ENCODE assay signal across 13 cellular contexts in the genomic region with DNA sequence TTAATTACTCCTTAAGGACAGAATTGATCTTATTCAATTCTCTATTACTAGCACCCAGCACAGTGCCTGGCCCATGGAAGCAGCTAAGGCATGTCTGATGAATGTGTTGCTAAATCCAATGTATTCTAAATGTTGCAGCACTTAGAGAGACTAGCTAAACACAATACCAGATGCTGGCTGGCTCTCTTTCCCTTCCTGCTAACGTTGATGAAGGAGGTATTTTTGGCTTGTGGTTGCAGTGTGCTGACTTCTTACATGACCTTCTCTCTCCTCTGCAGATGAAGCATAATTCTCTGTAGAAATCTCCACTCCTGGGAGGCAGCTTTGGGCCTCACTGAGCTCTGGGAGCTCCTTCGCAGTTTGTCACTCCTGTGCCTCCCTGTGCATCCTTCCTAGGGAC.
DNase-seq lines count a peak whose midpoint lies in the region; ATAC-seq and TF ChIP-seq lines count a peak whose summit lies in the region.
"Had no signal": no experiment of that assay in that cellular context is flagged by ENCODE, and none has a peak within 500 bp of the region (broad histone marks: within the 10 kb centered on the region; RNA-seq: fewer than 3 reads in every experiment).

No MANE protein-coding gene starts in this region.

- TF ChIP-seq CTCF in AG09309 (IDR thresholded peaks at IDR 0.05; ENCODE audit: control insufficient read depth, insufficient read depth, low read depth, low read length, missing control alignments) (no peak), brain microvascular endothelial cell (IDR thresholded peaks at IDR 0.05; ENCODE audit: low read depth, low read length, missing control alignments) (no peak)

- H3K36me3 Mint-ChIP-seq in activated T-cell treated with anti-CD3 and anti-CD28 coated beads, Interleukin-2, amount 50 U/mL, for 72 hours (ENCODE audit: insufficient read depth in 2 of 2): no peaks in the 10 kb centered on the region
- H3K36me3 Mint-ChIP-seq: IgD-negative memory B cell; stimulated activated effector memory CD8-positive, alpha-beta T cell treated with anti-CD3 and anti-CD28 coated beads, Interleukin-12 subunit alpha, Interleukin-12 subunit beta, amount 100 ng/mL, for 72 hours had no signal

- H3K4me1 Mint-ChIP-seq in activated T-cell treated with anti-CD3 and anti-CD28 coated beads, Interleukin-2, amount 50 U/mL, for 72 hours (ENCODE audit: low read depth): no peaks in the 10 kb centered on the region
- H3K4me1 Mint-ChIP-seq: IgD-negative memory B cell; stimulated activated effector memory CD8-positive, alpha-beta T cell treated with anti-CD3 and anti-CD28 coated beads, Interleukin-12 subunit alpha, Interleukin-12 subunit beta, amount 100 ng/mL, for 72 hours had no signal

- no peak overlapping the region for H3K27ac ChIP-seq in brain microvascular endothelial cell
- H3K27ac ChIP-seq: PC-9 had no signal

- DNase-seq in AG09309 (ENCODE audit: low read depth) (peak; percentile 73), brain microvascular endothelial cell (peak; percentile 41), NCI-H345 (lab: John Stamatoyannopoulos, UW) (no peak), DMS 273 (lab: John Stamatoyannopoulos, UW; ENCODE audit: unreplicated experiment) (no peak)
- DNase-seq in activated T-cell treated with anti-CD3 and anti-CD28 coated beads, Interleukin-2, amount 50 U/mL, for 72 hours: no peak
- DNase-seq: AML-193, PC-9 had no signal

- no peaks in the 10 kb centered on the region for H3K27me3 ChIP-seq in brain microvascular endothelial cell (replicated peaks)

- H3K4me3 Mint-ChIP-seq in activated T-cell treated with anti-CD3 and anti-CD28 coated beads, Interleukin-2, amount 50 U/mL, for 72 hours: no peak overlapping the region
- H3K4me3 Mint-ChIP-seq: dendritic cell treated with granulocyte-macrophage colony-stimulating factor and Interleukin-4, amounts not matched to agents 40 ng/mL and 50 ng/mL, for 4 days; IgD-negative memory B cell; stimulated activated effector memory CD8-positive, alpha-beta T cell treated with anti-CD3 and anti-CD28 coated beads, Interleukin-12 subunit alpha, Interleukin-12 subunit beta, amount 100 ng/mL, for 72 hours had no signal

- H3K27ac Mint-ChIP-seq in activated T-cell treated with anti-CD3 and anti-CD28 coated beads, Interleukin-2, amount 50 U/mL, for 72 hours: no peak overlapping the region
- H3K27ac Mint-ChIP-seq: IgD-negative memory B cell; stimulated activated effector memory CD8-positive, alpha-beta T cell treated with anti-CD3 and anti-CD28 coated beads, Interleukin-12 subunit alpha, Interleukin-12 subunit beta, amount 100 ng/mL, for 72 hours had no signal

- H3K36me3 ChIP-seq in brain microvascular endothelial cell (replicated peaks): no peaks in the 10 kb centered on the region

- H3K4me3 ChIP-seq in AG09309 (ENCODE audit: control insufficient read depth, low read depth, low read length) (no peak overlapping the region), brain microvascular endothelial cell (ENCODE audit: low read depth, low read length) (no peak overlapping the region)
- H3K4me3 ChIP-seq: PC-9 had no signal

- peaks cover 7% of the 10 kb centered on the region for H3K27me3 Mint-ChIP-seq in activated T-cell treated with anti-CD3 and anti-CD28 coated beads, Interleukin-2, amount 50 U/mL, for 72 hours (ENCODE audit: low read depth)
- H3K27me3 Mint-ChIP-seq: dendritic cell treated with granulocyte-macrophage colony-stimulating factor and Interleukin-4, amounts not matched to agents 40 ng/mL and 50 ng/mL, for 4 days had no signal

- no peaks in the 10 kb centered on the region for H3K9me3 Mint-ChIP-seq in activated T-cell treated with anti-CD3 and anti-CD28 coated beads, Interleukin-2, amount 50 U/mL, for 72 hours
- H3K9me3 Mint-ChIP-seq: dendritic cell treated with granulocyte-macrophage colony-stimulating factor and Interleukin-4, amounts not matched to agents 40 ng/mL and 50 ng/mL, for 4 days; stimulated activated effector memory CD8-positive, alpha-beta T cell treated with anti-CD3 and anti-CD28 coated beads, Interleukin-12 subunit alpha, Interleukin-12 subunit beta, amount 100 ng/mL, for 72 hours had no signal

- ATAC-seq in GM19463 (IDR thresholded peaks at IDR 0.05; ENCODE audit: unreplicated experiment) (peak; percentile 65), HG03469 (IDR thresholded peaks at IDR 0.05; ENCODE audit: unreplicated experiment) (peak; percentile 58), HG02938 (IDR thresholded peaks at IDR 0.05; ENCODE audit: unreplicated experiment) (no peak)
- no peak for ATAC-seq in activated T-cell treated with anti-CD3 and anti-CD28 coated beads, Interleukin-2, amount 50 U/mL, for 72 hours (replicated peaks in 1 of 2)
- ATAC-seq: stimulated activated effector memory CD8-positive, alpha-beta T cell treated with anti-CD3 and anti-CD28 coated beads, Interleukin-12 subunit alpha, Interleukin-12 subunit beta, amount 100 ng/mL, for 72 hours had no signal

- in situ Hi-C loops in brain microvascular endothelial cell (cut with HindIII; ENCODE audit: low pct_ligation_motif_present, low sequenced_read_pairs): no loop called here

Comparison
In these comparisons a context has a peak if more than half of its experiments do, and no peak if none do; other contexts are left out.
1. DNase-seq: peak in AG09309 (single experiment) and brain microvascular endothelial cell (single experiment); none in NCI-H345 (single experiment), DMS 273 (single experiment) and activated T-cell treated with anti-CD3 and anti-CD28 coated beads, Interleukin-2, amount 50 U/mL, for 72 hours (0 of 2).
2. ATAC-seq: peak in GM19463 (single experiment) and HG03469 (single experiment); none in activated T-cell treated with anti-CD3 and anti-CD28 coated beads, Interleukin-2, amount 50 U/mL, for 72 hours (0 of 2) and HG02938 (single experiment).